1 cellular context compared by ENCODE assay signal in the genomic region with DNA sequence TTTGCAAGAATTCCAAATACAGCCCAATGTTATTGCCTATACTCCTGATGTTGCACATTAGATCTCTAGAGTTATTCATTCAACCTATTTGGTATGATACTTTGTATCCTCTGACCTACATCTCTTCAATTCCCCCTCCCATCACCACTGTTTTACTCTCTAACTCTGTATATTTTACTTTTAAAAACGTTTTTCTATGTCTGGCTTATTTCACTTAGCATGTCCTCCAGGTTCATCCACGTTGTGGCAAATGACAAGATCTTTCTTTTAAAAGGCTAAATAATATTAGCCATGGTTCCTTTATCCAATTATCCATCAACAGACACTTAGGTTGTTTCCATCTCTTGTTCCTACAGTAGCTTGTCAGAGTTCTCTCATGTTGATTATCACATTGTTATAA.
TF ChIP-seq lines count a peak whose summit lies in the region.

No MANE protein-coding gene starts in this region.

TF ChIP-seq in IMR-90, 13 proteins besides CTCF, POLR2A, EP300 and RAD21 (continued from another document):
- no peak for TF ChIP-seq MAZ (IDR thresholded peaks at IDR 0.05; ENCODE audit: borderline replicate concordance, low read depth, low read length)
- TF ChIP-seq RFX5 (IDR thresholded peaks at IDR 0.05; ENCODE audit: low read depth, low read length), result no peak
